In genomic region chr18:77013777-77014525, GRCh38 we compare ENCODE assay signal across 15 cellular contexts.
A peak's percentile ranks its signal among the peaks of the same experiment; 100 is the strongest.
DNase-seq lines count a peak whose midpoint lies in the region; ATAC-seq, FAIRE-seq and TF ChIP-seq lines count a peak whose summit lies in the region.
"Had no signal": no experiment of that assay in that cellular context is flagged by ENCODE, and none has a peak within 500 bp of the region (broad histone marks: within the 10 kb centered on the region; RNA-seq: fewer than 3 reads in every experiment).

No MANE protein-coding gene starts in this region.

- no peaks in the 10 kb centered on the region for H3K27me3 Mint-ChIP-seq in type B pancreatic cell
- H3K27me3 Mint-ChIP-seq: stimulated activated naive B cell treated with anti-CD40 and anti-IgM and Interleukin-4, amounts not matched to agents 10 μg/mL and 1 μg/mL and 100 μg/mL, for 72 hours had no signal

- no peak overlapping the region for H3K27ac Mint-ChIP-seq in type B pancreatic cell
- H3K27ac Mint-ChIP-seq: mesothelial cell of epicardium had no signal

- no peak for TF ChIP-seq POLR2A in esophagus squamous epithelium (IDR thresholded peaks at IDR 0.05)
- TF ChIP-seq POLR2A in stomach (IDR thresholded peaks at IDR 0.05) = no peak

- intact Hi-C loops in esophagus squamous epithelium (cut with DNase I) = no loop called here
- intact Hi-C loops in lower lobe of right lung (cut with DNase I) = loop anchor here (10.0 kb wide), 1 partner anchor 201 kb away; no protein-coding TSS in a partner anchor
- intact Hi-C loops in stomach (cut with DNase I; ENCODE audit: low total_unique reads) = no loop called here

- peaks cover 10% of the 10 kb centered on the region for H3K4me1 Mint-ChIP-seq in type B pancreatic cell (ENCODE audit: unreplicated experiment)

- no peaks in the 10 kb centered on the region for H3K27me3 ChIP-seq in esophagus squamous epithelium
- no peaks in the 10 kb centered on the region for H3K27me3 ChIP-seq in lower lobe of right lung (ENCODE audit: low read depth)
- no peaks in the 10 kb centered on the region for H3K27me3 ChIP-seq in stomach
- H3K27me3 ChIP-seq: body of pancreas had no signal

- H3K4me1 ChIP-seq in esophagus squamous epithelium = peaks cover 0 to 19% (median 6%) of the 10 kb centered on the region in 3 donors
- peaks cover 46% of the 10 kb centered on the region for H3K4me1 ChIP-seq in lower lobe of right lung
- H3K4me1 ChIP-seq in stomach = peaks cover 0 to 24% (median 9%) of the 10 kb centered on the region in 4 donors

- H3K9me3 Mint-ChIP-seq in type B pancreatic cell = no peaks in the 10 kb centered on the region
- H3K9me3 Mint-ChIP-seq: mesothelial cell of epicardium; stimulated activated naive B cell treated with anti-CD40 and anti-IgM and Interleukin-4, amounts not matched to agents 10 μg/mL and 1 μg/mL and 100 μg/mL, for 72 hours had no signal

- H3K36me3 Mint-ChIP-seq in type B pancreatic cell = peaks cover 6% of the 10 kb centered on the region

- DNase-seq in LNCaP clone FGC (ENCODE audit: low read depth) = peak; percentile 51
- DNase-seq in esophagus squamous epithelium (lab: John Stamatoyannopoulos, UW) = no peak
- DNase-seq in lower lobe of right lung = peak; percentile 81
- DNase-seq in stomach = no peak
- no peak for DNase-seq in HTR-8/SVneo (ENCODE audit: insufficient read length, low spot score)
- DNase-seq in NCI-H2227 treated with DMSO at 0.1 percent for 48 hours (lab: John Stamatoyannopoulos, UW) = no peak
- DNase-seq in effector CD4-positive, alpha-beta T cell = no peak
- no peak for DNase-seq in type B pancreatic cell (ENCODE audit: extremely low spot score, unreplicated experiment)
- DNase-seq: foreskin fibroblast; NCI-H1105; stimulated activated naive B cell treated with anti-CD40 and anti-IgM and Interleukin-4, amounts not matched to agents 10 μg/mL and 1 μg/mL and 100 μg/mL, for 72 hours; T-helper 9 cell had no signal

- peak; percentile 94 to 96 for ATAC-seq in lower lobe of right lung
- ATAC-seq: body of pancreas; stimulated activated naive B cell treated with anti-CD40 and anti-IgM and Interleukin-4, amounts not matched to agents 10 μg/mL and 1 μg/mL and 100 μg/mL, for 72 hours had no signal

- peak overlapping the region in 3 of 4 donors; percentile 19 to 65 (median 43) for H3K27ac ChIP-seq in esophagus squamous epithelium
- H3K27ac ChIP-seq in lower lobe of right lung = peak overlapping the region; percentile 79
- peak overlapping the region in 3 of 5 donors; percentile 7 to 65 (median 63) for H3K27ac ChIP-seq in stomach

- no peak overlapping the region for H3K4me3 Mint-ChIP-seq in type B pancreatic cell
- H3K4me3 Mint-ChIP-seq: mesothelial cell of epicardium; stimulated activated naive B cell treated with anti-CD40 and anti-IgM and Interleukin-4, amounts not matched to agents 10 μg/mL and 1 μg/mL and 100 μg/mL, for 72 hours had no signal

- FAIRE-seq in HTR-8/SVneo (lab: Jason Lieb, UNC) = no peak
- FAIRE-seq: GM12892 had no signal

- H3K4me3 ChIP-seq in LNCaP clone FGC (ENCODE audit: low read depth, low read length) = no peak overlapping the region
- no peak overlapping the region for H3K4me3 ChIP-seq in esophagus squamous epithelium
- H3K4me3 ChIP-seq in lower lobe of right lung = no peak overlapping the region
- no peak overlapping the region for H3K4me3 ChIP-seq in stomach
- H3K4me3 ChIP-seq: body of pancreas had no signal

- TF ChIP-seq EP300 in stomach (IDR thresholded peaks at IDR 0.05) = no peak

- H3K36me3 ChIP-seq in esophagus squamous epithelium (peaks cover 0 to 71% (median 9%) of the 10 kb centered on the region in 3 donors), lower lobe of right lung (peaks cover 38% of the 10 kb centered on the region), stomach (peaks cover 10 to 53% (median 38%) of the 10 kb centered on the region in 4 donors)

- 77 to 84% methylated on average over 14 of the region's 18 CpGs for WGBS in esophagus squamous epithelium, 2 donors
- 71 to 77% (median 74%) methylated on average over 18 of the region's 18 CpGs for WGBS in stomach, 5 donors

- H3K9me3 ChIP-seq in esophagus squamous epithelium (no peaks in the 10 kb centered on the region), lower lobe of right lung (no peaks in the 10 kb centered on the region), stomach (no peaks in the 10 kb centered on the region)
- H3K9me3 ChIP-seq: body of pancreas had no signal

- no peak for TF ChIP-seq CTCF in LNCaP clone FGC (IDR thresholded peaks at IDR 0.05; ENCODE audit: control insufficient read depth, extremely low read depth, insufficient read depth)
- no peak for TF ChIP-seq CTCF in esophagus squamous epithelium (IDR thresholded peaks at IDR 0.05)
- no peak for TF ChIP-seq CTCF in lower lobe of right lung (IDR thresholded peaks at IDR 0.05)
- no peak for TF ChIP-seq CTCF in stomach (IDR thresholded peaks at IDR 0.05)
- no peak for TF ChIP-seq CTCF in type B pancreatic cell (conservative IDR thresholded peaks at IDR 0.05)

Comparison
In these comparisons a context has a peak if more than half of its experiments do, and no peak if none do; other contexts are left out.
1. DNase-seq: peak in LNCaP clone FGC (single experiment) and lower lobe of right lung (single experiment); none in esophagus squamous epithelium (single experiment), stomach (single experiment), HTR-8/SVneo (single experiment), NCI-H2227 treated with DMSO at 0.1 percent for 48 hours (single experiment), effector CD4-positive, alpha-beta T cell (single experiment) and type B pancreatic cell (single experiment).
2. Peak in every context shown above with its lines, with median percentiles within 50 percentile points of each other: H3K27ac ChIP-seq.